14 cellular contexts compared by ENCODE assay signal in the genomic region with DNA sequence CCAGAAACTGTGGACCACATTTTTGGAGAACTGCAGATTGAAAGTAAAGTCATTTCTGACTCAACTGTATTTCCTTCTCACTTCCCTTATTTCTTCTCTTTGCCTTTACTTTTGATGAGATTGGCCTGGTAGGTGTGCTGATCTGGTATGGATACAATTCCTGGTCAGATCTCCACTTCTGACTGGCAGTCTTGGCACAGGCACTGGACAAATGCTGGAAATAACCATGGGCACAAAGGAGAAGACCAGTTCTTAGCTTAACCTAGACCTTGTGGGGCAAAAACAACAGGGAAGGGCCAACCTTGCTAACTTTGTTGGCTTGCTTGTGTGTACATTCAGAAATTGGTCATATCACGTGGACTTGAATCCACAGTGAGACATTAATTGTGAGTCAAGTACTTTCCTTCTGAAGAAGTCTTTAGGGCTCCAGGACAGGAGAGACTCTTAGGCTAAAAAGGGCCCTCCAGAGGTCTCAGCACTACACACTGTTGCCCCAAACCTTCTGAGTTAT.
DNase-seq lines count a peak whose midpoint lies in the region; ATAC-seq and TF ChIP-seq lines count a peak whose summit lies in the region.
"Had no signal": no experiment of that assay in that cellular context is flagged by ENCODE, and none has a peak within 500 bp of the region (broad histone marks: within the 10 kb centered on the region; RNA-seq: fewer than 3 reads in every experiment).

No MANE protein-coding gene starts in this region.

- TF ChIP-seq CTCF in Calu3 (IDR thresholded peaks at IDR 0.05; ENCODE audit: unreplicated experiment) (no peak), GM23338 (conservative IDR thresholded peaks at IDR 0.05; ENCODE audit: low read depth in 2 of 2) (no peak)

- H4K20me1 ChIP-seq in GM23338 (replicated peaks; ENCODE audit: insufficient read depth): 0 out of 2 replicates have a peak, but pooled peaks cover 10% of the 10 kb centered on the region

- ATAC-seq in GM23338 (no peak), left lobe of liver (peak; percentile 29), GM19463 (IDR thresholded peaks at IDR 0.05; ENCODE audit: unreplicated experiment) (no peak)

- BruUV-seq in Calu3 (replicated peaks; lab: Mats Ljungman, UMichigan): no TSS peak

- peaks cover 78% of the 10 kb centered on the region for H3K79me2 ChIP-seq in GM23338 (replicated peaks; ENCODE audit: insufficient read depth)

- CTCF ChIA-PET in Calu3 (lab: Charles Lee): interaction anchor here (0.5 kb wide), 1 partner anchor 17 kb away, joined by 3 read pairs; no protein-coding TSS in a partner anchor

- no peaks in the 10 kb centered on the region for H3K27me3 ChIP-seq in GM23338 (ENCODE audit: insufficient read depth)
- H3K27me3 ChIP-seq: esophagus muscularis mucosa, tibial artery had no signal

- intact Hi-C loops in Calu3 (cut with micrococcal nuclease; ENCODE audit: unreplicated experiment): no loop called here

- H3K36me3 Mint-ChIP-seq in Calu3 (ENCODE audit: insufficient read depth, unreplicated experiment): peaks cover 14% of the 10 kb centered on the region
- H3K36me3 Mint-ChIP-seq in GM23338 (ENCODE audit: low read depth): no peaks in the 10 kb centered on the region

- peaks cover 24% of the 10 kb centered on the region for H3K4me1 ChIP-seq in GM23338 (ENCODE audit: insufficient read depth)

- no peaks in the 10 kb centered on the region for H3K36me3 ChIP-seq in GM23338 (ENCODE audit: insufficient read depth)
- H3K36me3 ChIP-seq: esophagus muscularis mucosa, tibial artery had no signal

- peaks cover 28% of the 10 kb centered on the region for H3K4me1 Mint-ChIP-seq in Calu3 (ENCODE audit: low read depth, unreplicated experiment)
- H3K4me1 Mint-ChIP-seq in GM23338: peaks cover 27% of the 10 kb centered on the region

- H2AFZ ChIP-seq in GM23338: no peak overlapping the region

- H3K27me3 Mint-ChIP-seq in Calu3 (ENCODE audit: unreplicated experiment): no peaks in the 10 kb centered on the region
- H3K27me3 Mint-ChIP-seq in GM23338 (ENCODE audit: insufficient read depth, low read depth, poor library complexity): no peaks in the 10 kb centered on the region

- no peaks in the 10 kb centered on the region for H3F3A ChIP-seq in GM23338 (replicated peaks; ENCODE audit: low read depth)

- H3K27ac Mint-ChIP-seq in Calu3 (ENCODE audit: unreplicated experiment) (peak overlapping the region; percentile 67), GM23338 (peak overlapping the region; percentile 24; the same call in 1 of the 2 replicates)

- DNase-seq in Calu3 (no peak), GM23338 (ENCODE audit: low spot score) (no peak), SIG-M5 (lab: John Stamatoyannopoulos, UW) (peak; percentile 21), left lobe of liver (ENCODE audit: low spot score) (no peak), NCI-H187 treated with DMSO at 0.1 percent for 48 hours (lab: John Stamatoyannopoulos, UW) (no peak), NCI-H2029 treated with DMSO at 0.1 percent for 48 hours (lab: John Stamatoyannopoulos, UW) (no peak), T-helper 9 cell (no peak)
- DNase-seq: activated gamma-delta T cell; mesenchymal stem cell; NCI-H1105 treated with DMSO at 0.1 percent for 48 hours; stimulated activated CD4-positive, alpha-beta T cell treated with anti-CD3 and anti-CD28 coated beads, Interleukin-15, amount 100 ng/mL, for 24 hours; tibial artery had no signal

- peak overlapping the region; percentile 78; the same call in 1 of the 2 replicates for H3K27ac ChIP-seq in GM23338 (ENCODE audit: low read depth)
- H3K27ac ChIP-seq: esophagus muscularis mucosa, tibial artery had no signal

- H3K4me2 ChIP-seq in GM23338: no peak overlapping the region

- H3K9me3 Mint-ChIP-seq in Calu3 (ENCODE audit: low read depth, unreplicated experiment) (no peaks in the 10 kb centered on the region), GM23338 (no peaks in the 10 kb centered on the region)

- H3K9me2 ChIP-seq in GM23338 (ENCODE audit: insufficient read depth): no peaks in the 10 kb centered on the region

- no peak overlapping the region for H3K4me3 Mint-ChIP-seq in Calu3 (ENCODE audit: low read depth, unreplicated experiment)
- H3K4me3 Mint-ChIP-seq in GM23338: no peak overlapping the region

- H3K4me3 ChIP-seq in GM23338: no peak overlapping the region
- H3K4me3 ChIP-seq: esophagus muscularis mucosa, tibial artery had no signal

TF ChIP-seq in GM23338, 12 proteins besides CTCF, POLR2A, EP300 and RAD21 (continues in another document):
- no peak for TF ChIP-seq ZNF114 (CRISPR knock-in tag; IDR thresholded peaks at IDR 0.05)
- no peak for TF ChIP-seq NANOG (IDR thresholded peaks at IDR 0.05; ENCODE audit: borderline replicate concordance)
- no peak for TF ChIP-seq STAT1 (IDR thresholded peaks at IDR 0.05; ENCODE audit: unreplicated experiment)
- TF ChIP-seq, protein P1, sequence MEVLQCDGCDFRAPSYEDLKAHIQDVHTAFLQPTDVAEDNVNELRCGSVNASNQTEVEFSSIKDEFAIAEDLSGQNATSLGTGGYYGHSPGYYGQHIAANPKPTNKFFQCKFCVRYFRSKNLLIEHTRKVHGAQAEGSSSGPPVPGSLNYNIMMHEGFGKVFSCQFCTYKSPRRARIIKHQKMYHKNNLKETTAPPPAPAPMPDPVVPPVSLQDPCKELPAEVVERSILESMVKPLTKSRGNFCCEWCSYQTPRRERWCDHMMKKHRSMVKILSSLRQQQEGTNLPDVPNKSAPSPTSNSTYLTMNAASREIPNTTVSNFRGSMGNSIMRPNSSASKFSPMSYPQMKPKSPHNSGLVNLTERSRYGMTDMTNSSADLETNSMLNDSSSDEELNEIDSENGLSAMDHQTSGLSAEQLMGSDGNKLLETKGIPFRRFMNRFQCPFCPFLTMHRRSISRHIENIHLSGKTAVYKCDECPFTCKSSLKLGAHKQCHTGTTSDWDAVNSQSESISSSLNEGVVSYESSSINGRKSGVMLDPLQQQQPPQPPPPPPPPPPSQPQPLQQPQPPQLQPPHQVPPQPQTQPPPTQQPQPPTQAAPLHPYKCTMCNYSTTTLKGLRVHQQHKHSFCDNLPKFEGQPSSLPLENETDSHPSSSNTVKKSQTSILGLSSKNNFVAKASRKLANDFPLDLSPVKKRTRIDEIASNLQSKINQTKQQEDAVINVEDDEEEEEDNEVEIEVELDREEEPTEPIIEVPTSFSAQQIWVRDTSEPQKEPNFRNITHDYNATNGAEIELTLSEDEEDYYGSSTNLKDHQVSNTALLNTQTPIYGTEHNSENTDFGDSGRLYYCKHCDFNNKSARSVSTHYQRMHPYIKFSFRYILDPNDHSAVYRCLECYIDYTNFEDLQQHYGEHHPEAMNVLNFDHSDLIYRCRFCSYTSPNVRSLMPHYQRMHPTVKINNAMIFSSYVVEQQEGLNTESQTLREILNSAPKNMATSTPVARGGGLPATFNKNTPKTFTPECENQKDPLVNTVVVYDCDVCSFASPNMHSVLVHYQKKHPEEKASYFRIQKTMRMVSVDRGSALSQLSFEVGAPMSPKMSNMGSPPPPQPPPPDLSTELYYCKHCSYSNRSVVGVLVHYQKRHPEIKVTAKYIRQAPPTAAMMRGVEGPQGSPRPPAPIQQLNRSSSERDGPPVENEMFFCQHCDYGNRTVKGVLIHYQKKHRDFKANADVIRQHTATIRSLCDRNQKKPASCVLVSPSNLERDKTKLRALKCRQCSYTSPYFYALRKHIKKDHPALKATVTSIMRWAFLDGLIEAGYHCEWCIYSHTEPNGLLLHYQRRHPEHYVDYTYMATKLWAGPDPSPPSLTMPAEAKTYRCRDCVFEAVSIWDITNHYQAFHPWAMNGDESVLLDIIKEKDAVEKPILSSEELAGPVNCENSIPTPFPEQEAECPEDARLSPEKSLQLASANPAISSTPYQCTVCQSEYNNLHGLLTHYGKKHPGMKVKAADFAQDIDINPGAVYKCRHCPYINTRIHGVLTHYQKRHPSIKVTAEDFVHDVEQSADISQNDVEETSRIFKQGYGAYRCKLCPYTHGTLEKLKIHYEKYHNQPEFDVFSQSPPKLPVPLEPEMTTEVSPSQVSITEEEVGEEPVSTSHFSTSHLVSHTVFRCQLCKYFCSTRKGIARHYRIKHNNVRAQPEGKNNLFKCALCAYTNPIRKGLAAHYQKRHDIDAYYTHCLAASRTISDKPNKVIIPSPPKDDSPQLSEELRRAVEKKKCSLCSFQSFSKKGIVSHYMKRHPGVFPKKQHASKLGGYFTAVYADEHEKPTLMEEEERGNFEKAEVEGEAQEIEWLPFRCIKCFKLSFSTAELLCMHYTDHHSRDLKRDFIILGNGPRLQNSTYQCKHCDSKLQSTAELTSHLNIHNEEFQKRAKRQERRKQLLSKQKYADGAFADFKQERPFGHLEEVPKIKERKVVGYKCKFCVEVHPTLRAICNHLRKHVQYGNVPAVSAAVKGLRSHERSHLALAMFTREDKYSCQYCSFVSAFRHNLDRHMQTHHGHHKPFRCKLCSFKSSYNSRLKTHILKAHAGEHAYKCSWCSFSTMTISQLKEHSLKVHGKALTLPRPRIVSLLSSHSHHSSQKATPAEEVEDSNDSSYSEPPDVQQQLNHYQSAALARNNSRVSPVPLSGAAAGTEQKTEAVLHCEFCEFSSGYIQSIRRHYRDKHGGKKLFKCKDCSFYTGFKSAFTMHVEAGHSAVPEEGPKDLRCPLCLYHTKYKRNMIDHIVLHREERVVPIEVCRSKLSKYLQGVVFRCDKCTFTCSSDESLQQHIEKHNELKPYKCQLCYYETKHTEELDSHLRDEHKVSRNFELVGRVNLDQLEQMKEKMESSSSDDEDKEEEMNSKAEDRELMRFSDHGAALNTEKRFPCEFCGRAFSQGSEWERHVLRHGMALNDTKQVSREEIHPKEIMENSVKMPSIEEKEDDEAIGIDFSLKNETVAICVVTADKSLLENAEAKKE (CRISPR knock-in tag; IDR thresholded peaks at IDR 0.05): no peak
- no peak for TF ChIP-seq ETS1 (IDR thresholded peaks at IDR 0.05)
- no peak for TF ChIP-seq CREB1 (CRISPR knock-in tag; IDR thresholded peaks at IDR 0.05; ENCODE audit: low read depth)
- TF ChIP-seq EZH2phosphoT487 (IDR thresholded peaks at IDR 0.05; ENCODE audit: unreplicated experiment): no peak
- no peak for TF ChIP-seq EZH2 (IDR thresholded peaks at IDR 0.05; ENCODE audit: low read depth, unreplicated experiment)
- TF ChIP-seq POLR2AphosphoS5 (IDR thresholded peaks at IDR 0.05; ENCODE audit: low read depth): no peak
